17 cellular contexts compared by ENCODE assay signal in genomic region chr16:51374346-51374745, GRCh38.
DNase-seq lines count a peak whose midpoint lies in the region; ATAC-seq and TF ChIP-seq lines count a peak whose summit lies in the region.
"Had no signal": no experiment of that assay in that cellular context is flagged by ENCODE, and none has a peak within 500 bp of the region (broad histone marks: within the 10 kb centered on the region; RNA-seq: fewer than 3 reads in every experiment).

No MANE protein-coding gene starts in this region.

- no peak overlapping the region for H3K4me3 ChIP-seq in brain microvascular endothelial cell (ENCODE audit: low read depth, low read length)
- H3K4me3 ChIP-seq: BLaER1 had no signal

- H3K27ac Mint-ChIP-seq in activated T-helper 17 cell treated with anti-CD3 and anti-CD28 coated beads, Interleukin-2, amount 50 U/mL, for 72 hours: no peak overlapping the region

- no peaks in the 10 kb centered on the region for H3K27me3 ChIP-seq in brain microvascular endothelial cell (replicated peaks)
- H3K27me3 ChIP-seq: BLaER1 had no signal

- no peak overlapping the region for H3K27ac ChIP-seq in brain microvascular endothelial cell
- H3K27ac ChIP-seq: BLaER1 had no signal

- in situ Hi-C loops in brain microvascular endothelial cell (cut with HindIII; ENCODE audit: low pct_ligation_motif_present, low sequenced_read_pairs): no loop called here

- DNase-seq in AG09319 (ENCODE audit: extremely low read depth, low read depth) (peak; percentile 38), HT1080 (ENCODE audit: low read depth) (peak; percentile 75), brain microvascular endothelial cell (peak; percentile 75), iris pigment epithelial cell (ENCODE audit: low read depth) (peak; percentile 88), NCI-H1417 (lab: John Stamatoyannopoulos, UW) (no peak)
- no peak for DNase-seq in activated CD4-positive, alpha-beta T cell treated with anti-CD3 and anti-CD28 coated beads, Interleukin-2, amount 50 U/mL, for 48 hours
- DNase-seq in effector CD8-positive, alpha-beta T cell (lab: John Stamatoyannopoulos, UW): no peak
- DNase-seq: activated CD4-positive, alpha-beta T cell treated with anti-CD3 and anti-CD28 coated beads, Interleukin-2, amount 50 U/mL, for 4 hours; DMS53; effector CD4-positive, alpha-beta T cell; NCI-H2029 treated with DMSO at 0.1 percent for 48 hours; NCI-H774; posterior cingulate gyrus; stimulated activated CD4-positive, alpha-beta T cell treated with anti-CD3 and anti-CD28 coated beads, Interleukin-15, amount 100 ng/mL, for 24 hours; substantia nigra had no signal

- TF ChIP-seq CTCF in AG09319 (IDR thresholded peaks at IDR 0.05; ENCODE audit: low read depth, low read length): no peak
- TF ChIP-seq CTCF in brain microvascular endothelial cell (IDR thresholded peaks at IDR 0.05; ENCODE audit: low read depth, low read length, missing control alignments): peak; percentile 7

- H3K36me3 ChIP-seq in brain microvascular endothelial cell (replicated peaks): no peaks in the 10 kb centered on the region
- H3K36me3 ChIP-seq: BLaER1 had no signal

- H3K36me3 Mint-ChIP-seq in activated T-helper 17 cell treated with anti-CD3 and anti-CD28 coated beads, Interleukin-2, amount 50 U/mL, for 72 hours (ENCODE audit: low read depth): no peaks in the 10 kb centered on the region

- ATAC-seq in activated T-helper 17 cell treated with anti-CD3 and anti-CD28 coated beads, Interleukin-2, amount 50 U/mL, for 72 hours (replicated peaks): no peak

- peaks cover 5% of the 10 kb centered on the region for H3K9me3 Mint-ChIP-seq in activated T-helper 17 cell treated with anti-CD3 and anti-CD28 coated beads, Interleukin-2, amount 50 U/mL, for 72 hours

- no peak overlapping the region for H3K4me3 Mint-ChIP-seq in activated T-helper 17 cell treated with anti-CD3 and anti-CD28 coated beads, Interleukin-2, amount 50 U/mL, for 72 hours

- H3K27me3 Mint-ChIP-seq in activated T-helper 17 cell treated with anti-CD3 and anti-CD28 coated beads, Interleukin-2, amount 50 U/mL, for 72 hours: no peaks in the 10 kb centered on the region

- no peaks in the 10 kb centered on the region for H3K4me1 Mint-ChIP-seq in activated T-helper 17 cell treated with anti-CD3 and anti-CD28 coated beads, Interleukin-2, amount 50 U/mL, for 72 hours

Comparison
In these comparisons a context has a peak if more than half of its experiments do, and no peak if none do; other contexts are left out.
1. DNase-seq: peak in AG09319 (single experiment), HT1080 (single experiment), brain microvascular endothelial cell (single experiment) and iris pigment epithelial cell (single experiment); none in NCI-H1417 (0 of 3), activated CD4-positive, alpha-beta T cell treated with anti-CD3 and anti-CD28 coated beads, Interleukin-2, amount 50 U/mL, for 48 hours (0 of 2) and effector CD8-positive, alpha-beta T cell (single experiment).